1 cellular context compared by ENCODE assay signal in the genomic region with DNA sequence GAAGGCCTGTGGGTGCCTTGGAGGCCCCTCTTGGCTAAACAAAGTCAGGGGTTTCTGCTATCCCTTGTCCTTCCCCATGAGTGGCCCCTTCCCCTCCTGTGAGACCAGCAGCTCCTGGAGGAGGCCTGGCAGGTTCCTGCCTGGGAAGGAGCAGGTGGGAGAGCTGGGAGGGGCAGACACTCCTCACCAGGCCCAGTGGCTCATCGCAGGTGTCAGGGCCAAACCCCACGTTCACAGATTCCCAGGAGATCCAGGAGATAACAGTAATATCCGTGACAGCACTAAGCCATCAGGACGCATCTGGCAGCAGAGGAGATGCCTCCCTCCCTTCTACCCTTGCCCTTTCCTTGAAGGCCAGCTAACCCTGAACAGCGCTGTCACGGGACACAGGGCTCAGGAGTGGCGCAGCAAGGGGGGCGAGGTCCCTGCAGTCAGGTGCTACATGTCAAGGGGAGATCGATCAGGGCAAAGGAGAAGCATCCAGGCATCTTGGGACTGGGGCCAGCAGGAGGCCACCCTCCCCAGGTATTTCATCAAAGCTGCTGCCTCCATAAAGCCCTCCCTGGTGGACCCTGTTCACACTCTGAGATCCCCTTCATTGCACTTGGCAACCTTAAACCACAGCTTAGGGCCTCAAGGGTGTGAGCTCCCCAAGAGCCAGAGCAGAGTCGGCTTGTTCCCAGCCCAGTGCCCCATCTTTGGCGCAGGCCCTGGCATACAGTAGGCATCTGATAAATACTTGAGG.
A peak's percentile ranks its signal among the peaks of the same experiment; 100 is the strongest.
TF ChIP-seq lines count a peak whose summit lies in the region.

No MANE protein-coding gene starts in this region.

TF ChIP-seq in HepG2, 621 proteins besides CTCF, POLR2A, EP300 and RAD21 (continued from another document):
- TF ChIP-seq, protein P1, sequence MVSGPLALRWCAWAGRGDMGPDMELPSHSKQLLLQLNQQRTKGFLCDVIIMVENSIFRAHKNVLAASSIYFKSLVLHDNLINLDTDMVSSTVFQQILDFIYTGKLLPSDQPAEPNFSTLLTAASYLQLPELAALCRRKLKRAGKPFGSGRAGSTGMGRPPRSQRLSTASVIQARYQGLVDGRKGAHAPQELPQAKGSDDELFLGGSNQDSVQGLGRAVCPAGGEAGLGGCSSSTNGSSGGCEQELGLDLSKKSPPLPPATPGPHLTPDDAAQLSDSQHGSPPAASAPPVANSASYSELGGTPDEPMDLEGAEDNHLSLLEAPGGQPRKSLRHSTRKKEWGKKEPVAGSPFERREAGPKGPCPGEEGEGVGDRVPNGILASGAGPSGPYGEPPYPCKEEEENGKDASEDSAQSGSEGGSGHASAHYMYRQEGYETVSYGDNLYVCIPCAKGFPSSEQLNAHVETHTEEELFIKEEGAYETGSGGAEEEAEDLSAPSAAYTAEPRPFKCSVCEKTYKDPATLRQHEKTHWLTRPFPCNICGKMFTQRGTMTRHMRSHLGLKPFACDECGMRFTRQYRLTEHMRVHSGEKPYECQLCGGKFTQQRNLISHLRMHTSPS (CRISPR knock-in tag; IDR thresholded peaks at IDR 0.05; ENCODE audit: low read depth): 0 out of 2 replicates have a peak, but pooled peaks have one; percentile 15
- TF ChIP-seq MAFK (conservative IDR thresholded peaks at IDR 0.05 in 1 of 2, IDR thresholded peaks at IDR 0.05 in 1 of 2; ENCODE audit: low read length in 2 of 2): no peak
- TF ChIP-seq KLF15 (CRISPR knock-in tag; IDR thresholded peaks at IDR 0.05; ENCODE audit: borderline replicate concordance): no peak
- no peak for TF ChIP-seq ZNF446 (CRISPR knock-in tag; IDR thresholded peaks at IDR 0.05)
- TF ChIP-seq, protein P2, sequence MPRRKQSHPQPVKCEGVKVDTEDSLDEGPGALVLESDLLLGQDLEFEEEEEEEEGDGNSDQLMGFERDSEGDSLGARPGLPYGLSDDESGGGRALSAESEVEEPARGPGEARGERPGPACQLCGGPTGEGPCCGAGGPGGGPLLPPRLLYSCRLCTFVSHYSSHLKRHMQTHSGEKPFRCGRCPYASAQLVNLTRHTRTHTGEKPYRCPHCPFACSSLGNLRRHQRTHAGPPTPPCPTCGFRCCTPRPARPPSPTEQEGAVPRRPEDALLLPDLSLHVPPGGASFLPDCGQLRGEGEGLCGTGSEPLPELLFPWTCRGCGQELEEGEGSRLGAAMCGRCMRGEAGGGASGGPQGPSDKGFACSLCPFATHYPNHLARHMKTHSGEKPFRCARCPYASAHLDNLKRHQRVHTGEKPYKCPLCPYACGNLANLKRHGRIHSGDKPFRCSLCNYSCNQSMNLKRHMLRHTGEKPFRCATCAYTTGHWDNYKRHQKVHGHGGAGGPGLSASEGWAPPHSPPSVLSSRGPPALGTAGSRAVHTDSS (CRISPR knock-in tag; conservative IDR thresholded peaks at IDR 0.05): no peak
- TF ChIP-seq MTA1 (CRISPR knock-in tag; IDR thresholded peaks at IDR 0.05; ENCODE audit: borderline replicate concordance): 0 out of 2 replicates have a peak, but pooled peaks have one; percentile 28
- TF ChIP-seq, protein P3, sequence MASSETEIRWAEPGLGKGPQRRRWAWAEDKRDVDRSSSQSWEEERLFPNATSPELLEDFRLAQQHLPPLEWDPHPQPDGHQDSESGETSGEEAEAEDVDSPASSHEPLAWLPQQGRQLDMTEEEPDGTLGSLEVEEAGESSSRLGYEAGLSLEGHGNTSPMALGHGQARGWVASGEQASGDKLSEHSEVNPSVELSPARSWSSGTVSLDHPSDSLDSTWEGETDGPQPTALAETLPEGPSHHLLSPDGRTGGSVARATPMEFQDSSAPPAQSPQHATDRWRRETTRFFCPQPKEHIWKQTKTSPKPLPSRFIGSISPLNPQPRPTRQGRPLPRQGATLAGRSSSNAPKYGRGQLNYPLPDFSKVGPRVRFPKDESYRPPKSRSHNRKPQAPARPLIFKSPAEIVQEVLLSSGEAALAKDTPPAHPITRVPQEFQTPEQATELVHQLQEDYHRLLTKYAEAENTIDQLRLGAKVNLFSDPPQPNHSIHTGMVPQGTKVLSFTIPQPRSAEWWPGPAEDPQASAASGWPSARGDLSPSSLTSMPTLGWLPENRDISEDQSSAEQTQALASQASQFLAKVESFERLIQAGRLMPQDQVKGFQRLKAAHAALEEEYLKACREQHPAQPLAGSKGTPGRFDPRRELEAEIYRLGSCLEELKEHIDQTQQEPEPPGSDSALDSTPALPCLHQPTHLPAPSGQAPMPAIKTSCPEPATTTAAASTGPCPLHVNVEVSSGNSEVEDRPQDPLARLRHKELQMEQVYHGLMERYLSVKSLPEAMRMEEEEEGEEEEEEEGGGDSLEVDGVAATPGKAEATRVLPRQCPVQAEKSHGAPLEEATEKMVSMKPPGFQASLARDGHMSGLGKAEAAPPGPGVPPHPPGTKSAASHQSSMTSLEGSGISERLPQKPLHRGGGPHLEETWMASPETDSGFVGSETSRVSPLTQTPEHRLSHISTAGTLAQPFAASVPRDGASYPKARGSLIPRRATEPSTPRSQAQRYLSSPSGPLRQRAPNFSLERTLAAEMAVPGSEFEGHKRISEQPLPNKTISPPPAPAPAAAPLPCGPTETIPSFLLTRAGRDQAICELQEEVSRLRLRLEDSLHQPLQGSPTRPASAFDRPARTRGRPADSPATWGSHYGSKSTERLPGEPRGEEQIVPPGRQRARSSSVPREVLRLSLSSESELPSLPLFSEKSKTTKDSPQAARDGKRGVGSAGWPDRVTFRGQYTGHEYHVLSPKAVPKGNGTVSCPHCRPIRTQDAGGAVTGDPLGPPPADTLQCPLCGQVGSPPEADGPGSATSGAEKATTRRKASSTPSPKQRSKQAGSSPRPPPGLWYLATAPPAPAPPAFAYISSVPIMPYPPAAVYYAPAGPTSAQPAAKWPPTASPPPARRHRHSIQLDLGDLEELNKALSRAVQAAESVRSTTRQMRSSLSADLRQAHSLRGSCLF (CRISPR knock-in tag; IDR thresholded peaks at IDR 0.05; ENCODE audit: borderline replicate concordance): no peak
- 0 out of 2 replicates have a peak, but pooled peaks have one; percentile 11 for TF ChIP-seq GATAD2A (CRISPR knock-in tag; IDR thresholded peaks at IDR 0.05)
- TF ChIP-seq, protein P4, sequence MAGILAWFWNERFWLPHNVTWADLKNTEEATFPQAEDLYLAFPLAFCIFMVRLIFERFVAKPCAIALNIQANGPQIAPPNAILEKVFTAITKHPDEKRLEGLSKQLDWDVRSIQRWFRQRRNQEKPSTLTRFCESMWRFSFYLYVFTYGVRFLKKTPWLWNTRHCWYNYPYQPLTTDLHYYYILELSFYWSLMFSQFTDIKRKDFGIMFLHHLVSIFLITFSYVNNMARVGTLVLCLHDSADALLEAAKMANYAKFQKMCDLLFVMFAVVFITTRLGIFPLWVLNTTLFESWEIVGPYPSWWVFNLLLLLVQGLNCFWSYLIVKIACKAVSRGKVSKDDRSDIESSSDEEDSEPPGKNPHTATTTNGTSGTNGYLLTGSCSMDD (CRISPR knock-in tag; IDR thresholded peaks at IDR 0.05): no peak
- TF ChIP-seq, protein P5, sequence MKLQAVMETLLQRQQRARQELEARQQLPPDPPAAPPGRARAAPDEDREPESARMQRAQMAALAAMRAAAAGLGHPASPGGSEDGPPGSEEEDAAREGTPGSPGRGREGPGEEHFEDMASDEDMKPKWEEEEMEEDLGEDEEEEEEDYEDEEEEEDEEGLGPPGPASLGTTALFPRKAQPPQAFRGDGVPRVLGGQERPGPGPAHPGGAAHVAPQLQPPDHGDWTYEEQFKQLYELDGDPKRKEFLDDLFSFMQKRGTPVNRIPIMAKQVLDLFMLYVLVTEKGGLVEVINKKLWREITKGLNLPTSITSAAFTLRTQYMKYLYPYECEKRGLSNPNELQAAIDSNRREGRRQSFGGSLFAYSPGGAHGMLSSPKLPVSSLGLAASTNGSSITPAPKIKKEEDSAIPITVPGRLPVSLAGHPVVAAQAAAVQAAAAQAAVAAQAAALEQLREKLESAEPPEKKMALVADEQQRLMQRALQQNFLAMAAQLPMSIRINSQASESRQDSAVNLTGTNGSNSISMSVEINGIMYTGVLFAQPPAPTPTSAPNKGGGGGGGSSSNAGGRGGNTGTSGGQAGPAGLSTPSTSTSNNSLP (IDR thresholded peaks at IDR 0.05; ENCODE audit: low read depth, low read length): no peak
- 0 out of 2 replicates have a peak, but pooled peaks have one; percentile 27 for TF ChIP-seq PITX1 (CRISPR knock-in tag; IDR thresholded peaks at IDR 0.05)
- no peak for TF ChIP-seq ZNF83 (CRISPR knock-in tag; IDR thresholded peaks at IDR 0.05; ENCODE audit: borderline replicate concordance)
